24 cellular contexts compared by ENCODE assay signal in genomic region chr14:70401643-70402042, GRCh38. TPM values are rescaled to one million over a fixed set of nuclear protein-coding genes. Genes with fewer than 3 reads are reported as not detected.
"Had no signal": no experiment of that assay in that cellular context is flagged by ENCODE, and none has a peak within 500 bp of the region (broad histone marks: within the 10 kb centered on the region; RNA-seq: fewer than 3 reads in every experiment).

No MANE protein-coding gene starts in this region.

- H3K27me3 Mint-ChIP-seq: naive thymus-derived CD8-positive, alpha-beta T cell had no signal

- DNase-seq: cortex of kidney; dorsolateral prefrontal cortex; effector CD8-positive, alpha-beta T cell; foreskin fibroblast; glutamatergic neuron; kidney glomerular epithelial cell; mucosa of descending colon; naive thymus-derived CD8-positive, alpha-beta T cell; spleen; stimulated activated CD4-positive, alpha-beta T cell treated with anti-CD3 and anti-CD28 coated beads, Interleukin-15, amount 100 ng/mL, for 24 hours; stimulated activated CD4-positive, alpha-beta T cell treated with anti-CD3 and anti-CD28 coated beads, Interleukin-1b, Interleukin-23, amount 100 ng/mL, for 48 hours; stimulated activated CD4-positive, alpha-beta T cell treated with anti-CD3 and anti-CD28 coated beads, Interleukin-4, amount 100 ng/mL, for 4 hours; stimulated activated naive CD4-positive, alpha-beta T cell treated with Interleukin-2 at 50 U/mL for 16 hours; tibial artery; upper lobe of right lung had no signal

- ATAC-seq: gastroesophageal sphincter; naive thymus-derived CD8-positive, alpha-beta T cell; sciatic nerve; upper lobe of right lung had no signal

- H3K4me3 Mint-ChIP-seq: naive thymus-derived CD8-positive, alpha-beta T cell had no signal

- H3K4me3 ChIP-seq: dorsolateral prefrontal cortex, esophagus muscularis mucosa, gastroesophageal sphincter, mucosa of descending colon, spleen, suprapubic skin, tibial artery, upper lobe of right lung, vagina had no signal

- H3K9me3 ChIP-seq: esophagus muscularis mucosa, gastroesophageal sphincter, mucosa of descending colon, neutrophil, suprapubic skin, tibial artery, upper lobe of right lung, vagina had no signal

- H3K27ac ChIP-seq: dorsolateral prefrontal cortex, epithelial cell of prostate, esophagus muscularis mucosa, gastroesophageal sphincter, neutrophil, spleen, suprapubic skin, tibial artery, upper lobe of right lung, vagina had no signal

- H3K36me3 ChIP-seq: neutrophil, upper lobe of right lung had no signal

- H3K9me3 Mint-ChIP-seq: naive thymus-derived CD8-positive, alpha-beta T cell had no signal

- H3K4me1 ChIP-seq: spleen, suprapubic skin, tibial artery, upper lobe of right lung, vagina had no signal

- H3K27me3 ChIP-seq: dorsolateral prefrontal cortex, esophagus muscularis mucosa, gastroesophageal sphincter, neutrophil, spleen, suprapubic skin, tibial artery, upper lobe of right lung, vagina had no signal

RNA-seq across cellular contexts. Expression of gene ADAM21, which starts 50.3 kb away (rescaled TPM):
- total RNA-seq: liver, sciatic nerve, skeletal muscle tissue, suprapubic skin, upper lobe of right lung, vagina had no signal
